In the genomic region with DNA sequence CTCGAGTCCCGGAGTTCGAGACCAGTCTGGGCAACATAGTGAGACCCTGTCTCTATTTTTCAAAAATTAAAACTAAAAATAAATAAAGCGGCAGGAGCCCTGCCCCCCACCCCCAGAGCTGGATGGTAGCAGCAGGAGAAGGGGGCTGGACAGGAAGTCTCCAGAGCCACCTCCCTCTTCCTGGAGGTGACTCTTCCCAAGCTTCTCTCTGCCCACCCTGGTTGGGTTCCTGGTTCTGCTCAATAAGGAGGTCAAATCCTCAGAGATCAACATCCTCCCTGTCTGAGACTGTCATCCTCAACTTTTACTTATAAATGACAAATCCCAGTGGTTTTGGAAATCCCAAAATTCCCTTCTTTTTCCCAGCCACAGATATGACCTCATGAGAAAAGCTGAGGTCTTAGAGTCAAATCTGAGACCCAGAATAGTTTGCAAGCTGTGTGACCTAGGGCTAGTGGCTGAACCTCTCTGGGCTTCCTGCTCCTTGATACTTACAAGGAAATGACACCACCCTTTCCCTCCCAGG, we compare ENCODE assay signal across 10 cellular contexts. TPM values are rescaled to one million over a fixed set of nuclear protein-coding genes. Genes with fewer than 3 reads are reported as not detected.
DNase-seq lines count a peak whose midpoint lies in the region; ATAC-seq and TF ChIP-seq lines count a peak whose summit lies in the region.
"Had no signal": no experiment of that assay in that cellular context is flagged by ENCODE, and none has a peak within 500 bp of the region (broad histone marks: within the 10 kb centered on the region; RNA-seq: fewer than 3 reads in every experiment).

No MANE protein-coding gene starts in this region.

- TF ChIP-seq CTCF in BE2C (IDR thresholded peaks at IDR 0.05; ENCODE audit: low read depth, low read length): no peak

- no peaks in the 10 kb centered on the region for H3K27me3 Mint-ChIP-seq in natural killer cell treated with Interleukin-12 subunit alpha and Interleukin-12 subunit beta and Interleukin-15 and Interleukin-18, amount 100 ng/mL, for 72 hours

- H3K27ac ChIP-seq in esophagus (ENCODE audit: low read depth in 2 of 2, low read length in 1 of 2): peak overlapping the region; percentile 21 to 34

- peaks cover 17% of the 10 kb centered on the region for H3K4me1 ChIP-seq in BE2C
- H3K4me1 ChIP-seq in esophagus (ENCODE audit: control insufficient read depth in 2 of 2, insufficient read depth in 2 of 2, low read length in 1 of 2): peaks cover 8 to 12% of the 10 kb centered on the region in 2 donors

- ATAC-seq in natural killer cell treated with Interleukin-12 subunit alpha and Interleukin-12 subunit beta and Interleukin-15 and Interleukin-18, amount 100 ng/mL, for 72 hours: no peak
- ATAC-seq in GM18498 (IDR thresholded peaks at IDR 0.05; ENCODE audit: unreplicated experiment): no peak

- H3K4me3 ChIP-seq in BE2C (ENCODE audit: low read depth, low read length): peak overlapping the region; percentile 68
- H3K4me3 ChIP-seq in esophagus (ENCODE audit: low read depth in 1 of 2, low read length in 2 of 2): no peak overlapping the region

- H3K4me1 Mint-ChIP-seq in natural killer cell treated with Interleukin-12 subunit alpha and Interleukin-12 subunit beta and Interleukin-15 and Interleukin-18, amount 100 ng/mL, for 72 hours (ENCODE audit: low read depth in 2 of 2): peaks cover 40 to 50% of the 10 kb centered on the region in 2 donors

- WGBS in esophagus, 2 donors: 54 to 79% methylated on average over 4 of the region's 4 CpGs

- DNase-seq in BE2C (no peak), amygdala (lab: John Stamatoyannopoulos, UW) (no peak), ureter (ENCODE audit: low spot score) (no peak)
- no peak for DNase-seq in natural killer cell treated with Interleukin-12 subunit alpha and Interleukin-12 subunit beta and Interleukin-15 and Interleukin-18, amount 100 ng/mL, for 72 hours (ENCODE audit: low spot score)
- no peak for DNase-seq in stimulated activated CD4-positive, alpha-beta T cell treated with anti-CD3 and anti-CD28 coated beads, Interleukin-4, amount 100 ng/mL, for 4 hours
- DNase-seq: GF-D8, NCI-H510A treated with DMSO at 0.1 percent for 48 hours had no signal

- H3K9me3 Mint-ChIP-seq in natural killer cell treated with Interleukin-12 subunit alpha and Interleukin-12 subunit beta and Interleukin-15 and Interleukin-18, amount 100 ng/mL, for 72 hours: no peaks in the 10 kb centered on the region

- H3K27me3 ChIP-seq in BE2C: no peaks in the 10 kb centered on the region
- no peaks in the 10 kb centered on the region for H3K27me3 ChIP-seq in esophagus (ENCODE audit: control insufficient read depth in 1 of 2, insufficient read depth in 2 of 2, low read length in 2 of 2)

- H3K36me3 ChIP-seq in BE2C: no peaks in the 10 kb centered on the region
- H3K36me3 ChIP-seq in esophagus (ENCODE audit: control insufficient read depth in 2 of 2, insufficient read depth in 2 of 2, low read length in 1 of 2): no peaks in the 10 kb centered on the region

- no peak overlapping the region for H3K4me3 Mint-ChIP-seq in natural killer cell treated with Interleukin-12 subunit alpha and Interleukin-12 subunit beta and Interleukin-15 and Interleukin-18, amount 100 ng/mL, for 72 hours

- no peaks in the 10 kb centered on the region for H3K36me3 Mint-ChIP-seq in natural killer cell treated with Interleukin-12 subunit alpha and Interleukin-12 subunit beta and Interleukin-15 and Interleukin-18, amount 100 ng/mL, for 72 hours

- H3K27ac Mint-ChIP-seq in natural killer cell treated with Interleukin-12 subunit alpha and Interleukin-12 subunit beta and Interleukin-15 and Interleukin-18, amount 100 ng/mL, for 72 hours: peak overlapping the region; percentile 80 to 82

- no peaks in the 10 kb centered on the region for H3K9me3 ChIP-seq in BE2C
- no peaks in the 10 kb centered on the region for H3K9me3 ChIP-seq in esophagus (ENCODE audit: control insufficient read depth in 2 of 2, insufficient read depth in 1 of 2, low read depth in 1 of 2, low read length in 1 of 2)

TF ChIP-seq in PFSK-1, 5 proteins besides CTCF, POLR2A, EP300 and RAD21:
- TF ChIP-seq, protein P1, sequence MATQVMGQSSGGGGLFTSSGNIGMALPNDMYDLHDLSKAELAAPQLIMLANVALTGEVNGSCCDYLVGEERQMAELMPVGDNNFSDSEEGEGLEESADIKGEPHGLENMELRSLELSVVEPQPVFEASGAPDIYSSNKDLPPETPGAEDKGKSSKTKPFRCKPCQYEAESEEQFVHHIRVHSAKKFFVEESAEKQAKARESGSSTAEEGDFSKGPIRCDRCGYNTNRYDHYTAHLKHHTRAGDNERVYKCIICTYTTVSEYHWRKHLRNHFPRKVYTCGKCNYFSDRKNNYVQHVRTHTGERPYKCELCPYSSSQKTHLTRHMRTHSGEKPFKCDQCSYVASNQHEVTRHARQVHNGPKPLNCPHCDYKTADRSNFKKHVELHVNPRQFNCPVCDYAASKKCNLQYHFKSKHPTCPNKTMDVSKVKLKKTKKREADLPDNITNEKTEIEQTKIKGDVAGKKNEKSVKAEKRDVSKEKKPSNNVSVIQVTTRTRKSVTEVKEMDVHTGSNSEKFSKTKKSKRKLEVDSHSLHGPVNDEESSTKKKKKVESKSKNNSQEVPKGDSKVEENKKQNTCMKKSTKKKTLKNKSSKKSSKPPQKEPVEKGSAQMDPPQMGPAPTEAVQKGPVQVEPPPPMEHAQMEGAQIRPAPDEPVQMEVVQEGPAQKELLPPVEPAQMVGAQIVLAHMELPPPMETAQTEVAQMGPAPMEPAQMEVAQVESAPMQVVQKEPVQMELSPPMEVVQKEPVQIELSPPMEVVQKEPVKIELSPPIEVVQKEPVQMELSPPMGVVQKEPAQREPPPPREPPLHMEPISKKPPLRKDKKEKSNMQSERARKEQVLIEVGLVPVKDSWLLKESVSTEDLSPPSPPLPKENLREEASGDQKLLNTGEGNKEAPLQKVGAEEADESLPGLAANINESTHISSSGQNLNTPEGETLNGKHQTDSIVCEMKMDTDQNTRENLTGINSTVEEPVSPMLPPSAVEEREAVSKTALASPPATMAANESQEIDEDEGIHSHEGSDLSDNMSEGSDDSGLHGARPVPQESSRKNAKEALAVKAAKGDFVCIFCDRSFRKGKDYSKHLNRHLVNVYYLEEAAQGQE (IDR thresholded peaks at IDR 0.05; ENCODE audit: insufficient read depth in 1 of 2, low read depth in 2 of 2, low read length in 2 of 2): 0 out of 4 replicates have a peak, but pooled peaks of 1 of the 2 experiments have one; percentile 7
- TF ChIP-seq TAF1 (IDR thresholded peaks at IDR 0.05; ENCODE audit: borderline replicate concordance, insufficient read depth, low read length) (0 out of 2 replicates have a peak, but pooled peaks have one; percentile 58), SIN3A (IDR thresholded peaks at IDR 0.05; ENCODE audit: borderline replicate concordance, insufficient read depth, low read length) (no peak)
TF ChIP-seq in PFSK-1: peak in this region for 2.

RNA-seq across cellular contexts. Expression of gene C1QTNF6, which starts 1.0 kb away (rescaled TPM):
- polyA plus RNA-seq in BE2C (2012; ENCODE audit: insufficient read depth, insufficient read length, low read depth): 9.3 TPM
- 18.7 TPM for polyA plus RNA-seq in PFSK-1 (2012; ENCODE audit: insufficient read length, low read depth)
- polyA plus RNA-seq in esophagus: 1 to 10 TPM; 1.3 to 4.9 TPM
- total RNA-seq in natural killer cell treated with Interleukin-12 subunit alpha and Interleukin-12 subunit beta and Interleukin-15 and Interleukin-18, amount 100 ng/mL, for 72 hours: 1 to 10 TPM; 1.3 to 3.9 TPM
- total RNA-seq in ureter: 9.4 TPM

RNA-seq across cellular contexts. Expression of gene SSTR3, which starts 25.2 kb away (rescaled TPM):
- polyA plus RNA-seq in BE2C (2012; ENCODE audit: insufficient read depth, insufficient read length, low read depth): 1.7 TPM
- polyA plus RNA-seq in PFSK-1 (2012; ENCODE audit: insufficient read length, low read depth): not detected
- under 1 TPM in 1 of 2 donors, not detected in 1; 0.02 TPM for polyA plus RNA-seq in esophagus
- total RNA-seq in natural killer cell treated with Interleukin-12 subunit alpha and Interleukin-12 subunit beta and Interleukin-15 and Interleukin-18, amount 100 ng/mL, for 72 hours: under 1 TPM; 0.11 to 0.29 TPM
- not detected for total RNA-seq in ureter

RNA-seq across cellular contexts. Expression of gene IL2RB, which starts 37.3 kb away (rescaled TPM):
- polyA plus RNA-seq in BE2C (2012; ENCODE audit: insufficient read depth, insufficient read length, low read depth): 1.8 TPM
- 3.2 TPM for polyA plus RNA-seq in PFSK-1 (2012; ENCODE audit: insufficient read length, low read depth)
- 1 to 10 TPM in 1 of 2 donors, under 1 TPM in 1; 0.65 to 1.2 TPM for polyA plus RNA-seq in esophagus
- 100 to 1,000 TPM; 508 to 635 TPM for total RNA-seq in natural killer cell treated with Interleukin-12 subunit alpha and Interleukin-12 subunit beta and Interleukin-15 and Interleukin-18, amount 100 ng/mL, for 72 hours
- 7.5 TPM for total RNA-seq in ureter

RNA-seq across cellular contexts. Expression of gene RAC2, which starts 57.0 kb away (rescaled TPM):
- 9.8 TPM for polyA plus RNA-seq in BE2C (2012; ENCODE audit: insufficient read depth, insufficient read length, low read depth)
- polyA plus RNA-seq in PFSK-1 (2012; ENCODE audit: insufficient read length, low read depth): 44.4 TPM
- polyA plus RNA-seq in esophagus: 1 to 10 TPM; 7.2 to 9.4 TPM
- 1,000 to 10,000 TPM in 1 of 2 donors, 100 to 1,000 TPM in 1; 666 to 1,078 TPM for total RNA-seq in natural killer cell treated with Interleukin-12 subunit alpha and Interleukin-12 subunit beta and Interleukin-15 and Interleukin-18, amount 100 ng/mL, for 72 hours
- 30.4 TPM for total RNA-seq in ureter

Comparison
In these comparisons a context has a peak if more than half of its experiments do, and no peak if none do; other contexts are left out.
1. RNA of gene IL2RB, which starts 37.3 kb away (total RNA-seq): 508 to 635 TPM in natural killer cell treated with Interleukin-12 subunit alpha and Interleukin-12 subunit beta and Interleukin-15 and Interleukin-18, amount 100 ng/mL, for 72 hours; 7.5 TPM in ureter (single experiment); every median in the first group is over 10 times any median in the second.